ENCODE assay signal across 9 cellular contexts in the genomic region with DNA sequence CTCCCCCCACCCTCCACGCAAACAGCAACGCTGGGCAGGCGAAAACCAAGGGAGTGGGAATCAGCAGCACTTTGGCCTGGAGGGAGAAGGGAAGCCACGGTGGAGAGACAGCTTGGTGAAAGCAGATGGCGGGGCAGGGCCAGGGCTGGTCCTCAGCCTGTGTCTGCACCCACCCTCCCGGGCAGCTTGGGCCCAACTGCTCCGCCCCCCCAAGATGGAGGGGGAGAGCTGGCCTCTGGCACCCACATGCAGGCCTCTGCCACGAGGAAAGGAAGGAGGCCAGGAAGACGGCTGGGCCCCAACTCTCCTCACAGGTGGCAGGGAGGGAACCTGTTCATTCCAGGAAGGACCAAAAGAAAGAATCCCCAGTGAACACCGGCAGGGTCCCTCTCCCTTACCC. TPM values are rescaled to one million over a fixed set of nuclear protein-coding genes. Genes with fewer than 3 reads are reported as not detected.
DNase-seq lines count a peak whose midpoint lies in the region; ATAC-seq, FAIRE-seq and TF ChIP-seq lines count a peak whose summit lies in the region.
"Had no signal": no experiment of that assay in that cellular context is flagged by ENCODE, and none has a peak within 500 bp of the region (broad histone marks: within the 10 kb centered on the region; RNA-seq: fewer than 3 reads in every experiment).

No MANE protein-coding gene starts in this region.

- CTCF ChIA-PET in HCT116 (lab: Charles Lee), result interaction anchor here (2.3 kb wide), 1 partner anchor 11 kb away, joined by 6 read pairs; no protein-coding TSS in a partner anchor
- CTCF ChIA-PET in activated CD4-positive, alpha-beta memory T cell treated with anti-CD3 and anti-CD28 coated beads, Interleukin-2, amount 10 ng/mL, durations not matched to agents 7 days and 5 days (lab: Charles Lee), result interaction anchor here (1.2 to 1.6 kb wide), 2 partner anchors 11 to 167 kb away, joined by 4 to 6 read pairs; no protein-coding TSS in a partner anchor

- peaks cover 10% of the 10 kb centered on the region for H3F3A ChIP-seq in smooth muscle cell (ENCODE audit: low read depth)

- H3K4me2 ChIP-seq in HCT116 (ENCODE audit: low read length), result peak overlapping the region; percentile 70
- peak overlapping the region; percentile 27 for H3K4me2 ChIP-seq in keratinocyte (ENCODE audit: control insufficient read depth, extremely low read depth, insufficient read depth, low read depth, low read length)
- H3K4me2 ChIP-seq in smooth muscle cell, result peak overlapping the region; percentile 61

- H3K27me3 ChIP-seq in HCT116 (ENCODE audit: insufficient read depth, low read length) (no peaks in the 10 kb centered on the region), keratinocyte (ENCODE audit: control insufficient read depth, extremely low read depth, insufficient read depth, low read length) (no peaks in the 10 kb centered on the region), smooth muscle cell (ENCODE audit: low read depth) (no peaks in the 10 kb centered on the region), MG63 (no peaks in the 10 kb centered on the region)

- H4K20me1 ChIP-seq in HCT116 (ENCODE audit: insufficient read depth) (no peaks in the 10 kb centered on the region), keratinocyte (ENCODE audit: control insufficient read depth, extremely low read depth, insufficient read depth, low read length) (no peaks in the 10 kb centered on the region), smooth muscle cell (ENCODE audit: low read depth) (peaks cover 7% of the 10 kb centered on the region)

- peaks cover 35% of the 10 kb centered on the region for H3K4me1 Mint-ChIP-seq in activated CD4-positive, alpha-beta memory T cell treated with anti-CD3 and anti-CD28 coated beads, Interleukin-2, amount 10 ng/mL, durations not matched to agents 7 days and 5 days

- ATAC-seq in HCT116 (no peak), HG02884 (IDR thresholded peaks at IDR 0.05; ENCODE audit: unreplicated experiment) (no peak), left lobe of liver (no peak)

- peak overlapping the region; percentile 0 for H3K27ac Mint-ChIP-seq in activated CD4-positive, alpha-beta memory T cell treated with anti-CD3 and anti-CD28 coated beads, Interleukin-2, amount 10 ng/mL, durations not matched to agents 7 days and 5 days

- H3K9me3 ChIP-seq in HCT116 (ENCODE audit: control insufficient read depth in 1 of 2, insufficient read depth in 1 of 2, low read depth in 1 of 2, low read length in 2 of 2) (no peaks in the 10 kb centered on the region), keratinocyte (ENCODE audit: control insufficient read depth, low read depth, low read length) (no peaks in the 10 kb centered on the region), smooth muscle cell (replicated peaks; ENCODE audit: low read depth) (no peaks in the 10 kb centered on the region), MG63 (no peaks in the 10 kb centered on the region)

- intact Hi-C loops in HCT116 (cut with micrococcal nuclease), result loop anchor here (5.0 to 10.0 kb wide), 2 partner anchors 98 to 105 kb away; a partner anchor contains a TSS

- dilution Hi-C loops in keratinocyte (cut with MboI; ENCODE audit: extremely low pct_ligation_motif_present, low sequenced_read_pairs), result no loop called here

- H3K27me3 Mint-ChIP-seq in activated CD4-positive, alpha-beta memory T cell treated with anti-CD3 and anti-CD28 coated beads, Interleukin-2, amount 10 ng/mL, durations not matched to agents 7 days and 5 days, result no peaks in the 10 kb centered on the region

- H3K36me3 ChIP-seq in HCT116 (ENCODE audit: control insufficient read depth in 1 of 2, insufficient read depth in 2 of 2, low read length in 2 of 2) (peaks cover 0 to 13% of the 10 kb centered on the region in 2 experiments; a peak in 2 of 4 replicates), keratinocyte (ENCODE audit: control insufficient read depth in 2 of 2, extremely low read depth in 1 of 2, insufficient read depth in 2 of 2, low read length in 2 of 2) (peaks cover 11 to 21% of the 10 kb centered on the region in 2 experiments), smooth muscle cell (ENCODE audit: low read depth) (no peaks in the 10 kb centered on the region), MG63 (peaks cover 51% of the 10 kb centered on the region)

- TF ChIP-seq CTCF in HCT116 (IDR thresholded peaks at IDR 0.05 in 2 of 3, conservative IDR thresholded peaks at IDR 0.05 in 1 of 3; ENCODE audit: borderline replicate concordance in 1 of 3, insufficient read depth in 1 of 3, low read depth in 2 of 3, low read length in 2 of 3) (no peak), keratinocyte (optimal IDR thresholded peaks at IDR 0.05 in 1 of 3, IDR thresholded peaks at IDR 0.05 in 1 of 3, conservative IDR thresholded peaks at IDR 0.05 in 1 of 3; ENCODE audit: extremely low read depth in 1 of 3, insufficient read depth in 2 of 3, low read length in 3 of 3) (no peak), smooth muscle cell (IDR thresholded peaks at IDR 0.05; ENCODE audit: borderline replicate concordance, insufficient read depth, poor library complexity, severe bottlenecking) (no peak)

- no peak for TF ChIP-seq POLR2A in HCT116 (IDR thresholded peaks at IDR 0.05; ENCODE audit: borderline replicate concordance, extremely low read depth, insufficient read depth, insufficient read length)

- no peak for TF ChIP-seq RAD21 in HCT116 (IDR thresholded peaks at IDR 0.05; ENCODE audit: low read depth)

- H3K79me2 ChIP-seq in HCT116 (ENCODE audit: insufficient read depth, low read length), result peaks cover 5% of the 10 kb centered on the region; the same call in 1 of the 2 replicates
- H3K79me2 ChIP-seq in keratinocyte (ENCODE audit: control insufficient read depth, insufficient read depth, low read length), result no peaks in the 10 kb centered on the region
- H3K79me2 ChIP-seq in smooth muscle cell (ENCODE audit: low read depth), result no peaks in the 10 kb centered on the region

- FAIRE-seq in keratinocyte (lab: Jason Lieb, UNC), result no peak
- FAIRE-seq: G401.6 had no signal

- DNase-seq in HCT116 (ENCODE audit: low read depth, low spot score) (no peak), keratinocyte (ENCODE audit: low read depth, low spot score) (no peak), smooth muscle cell (lab: John Stamatoyannopoulos, UW; ENCODE audit: unreplicated experiment) (no peak), MG63 (no peak), DMS79 (lab: John Stamatoyannopoulos, UW) (no peak), left lobe of liver (ENCODE audit: low spot score) (no peak)
- no peak for DNase-seq in activated CD4-positive, alpha-beta memory T cell treated with anti-CD3 and anti-CD28 coated beads, Interleukin-2, amount 10 ng/mL, durations not matched to agents 7 days and 5 days

- no peaks in the 10 kb centered on the region for H3K9me2 ChIP-seq in HCT116 (ENCODE audit: insufficient read depth)

- H3K4me1 ChIP-seq in HCT116 (ENCODE audit: control insufficient read depth in 1 of 2, insufficient read depth in 2 of 2, low read length in 2 of 2) (peaks cover 28 to 55% of the 10 kb centered on the region in 2 experiments), keratinocyte (ENCODE audit: control insufficient read depth, extremely low read depth, insufficient read depth, low read length) (peaks cover 52% of the 10 kb centered on the region), smooth muscle cell (ENCODE audit: low read depth) (peaks cover 16% of the 10 kb centered on the region)

- H3K4me3 Mint-ChIP-seq in activated CD4-positive, alpha-beta memory T cell treated with anti-CD3 and anti-CD28 coated beads, Interleukin-2, amount 10 ng/mL, durations not matched to agents 7 days and 5 days, result no peak overlapping the region

- H3K9ac ChIP-seq in HCT116 (ENCODE audit: low read length), result peak overlapping the region; percentile 77
- peak overlapping the region; percentile 87 for H3K9ac ChIP-seq in keratinocyte (ENCODE audit: control insufficient read depth, extremely low read depth, insufficient read depth, low read length)
- H3K9ac ChIP-seq in smooth muscle cell (ENCODE audit: low read depth), result peak overlapping the region; percentile 91

- H3K9me1 ChIP-seq in keratinocyte (ENCODE audit: control insufficient read depth, extremely low read depth, insufficient read depth, low read length), result peaks cover 4% of the 10 kb centered on the region

- H3K4me3 ChIP-seq in HCT116 (replicated peaks in 1 of 2; ENCODE audit: low read depth in 1 of 2, low read length in 2 of 2) (no peak overlapping the region), keratinocyte (ENCODE audit: control insufficient read depth in 2 of 3, extremely low read depth in 1 of 3, insufficient read depth in 2 of 3, low read depth in 1 of 3, low read length in 3 of 3) (no peak overlapping the region), smooth muscle cell (no peak overlapping the region), MG63 (no peak overlapping the region)

- BruUV-seq in HCT116 (replicated peaks; lab: Mats Ljungman, UMichigan), result no TSS peak

- WGBS in smooth muscle cell (ENCODE audit: low lambda C conversion rate), result 72% methylated on average over 10 of the region's 10 CpGs

- H3K27ac ChIP-seq in HCT116 (ENCODE audit: low read depth, low read length) (peak overlapping the region; percentile 79), keratinocyte (ENCODE audit: control insufficient read depth, insufficient read depth, low read length) (peak overlapping the region; percentile 99), smooth muscle cell (ENCODE audit: low read depth) (peak overlapping the region; percentile 98)

- POLR2A ChIA-PET in HCT116 (lab: Charles Lee), result interaction anchor here (1.0 to 1.4 kb wide), 2 partner anchors 10 to 17 kb away, joined by 6 to 8 read pairs; a partner anchor contains a TSS
- POLR2A ChIA-PET in activated CD4-positive, alpha-beta memory T cell treated with anti-CD3 and anti-CD28 coated beads, Interleukin-2, amount 10 ng/mL, durations not matched to agents 7 days and 5 days (lab: Charles Lee), result interaction anchor here (1.6 to 7.0 kb wide), 3 partner anchors 10 to 39 kb away, joined by 4 to 63 read pairs (median 5); a partner anchor contains a TSS

- H2AFZ ChIP-seq in HCT116 (ENCODE audit: low read depth, low read length, poor library complexity, severe bottlenecking) (no peak overlapping the region), keratinocyte (ENCODE audit: control insufficient read depth, low read length) (no peak overlapping the region), smooth muscle cell (ENCODE audit: low read depth) (no peak overlapping the region)

- no peaks in the 10 kb centered on the region for H3K9me3 Mint-ChIP-seq in activated CD4-positive, alpha-beta memory T cell treated with anti-CD3 and anti-CD28 coated beads, Interleukin-2, amount 10 ng/mL, durations not matched to agents 7 days and 5 days

- H3K36me3 Mint-ChIP-seq in activated CD4-positive, alpha-beta memory T cell treated with anti-CD3 and anti-CD28 coated beads, Interleukin-2, amount 10 ng/mL, durations not matched to agents 7 days and 5 days (ENCODE audit: low read depth), result peaks cover 20% of the 10 kb centered on the region

- RAD21 ChIA-PET in HCT116 (lab: Charles Lee; ENCODE audit: low non-redundant PET in 1 of 2, low total read pairs in 2 of 2, uncharacterized antibody in 2 of 2, unreplicated experiment in 2 of 2), result interaction anchor here in 1 of 2 experiments (0.6 kb wide), 1 partner anchor 122 kb away, joined by 4 read pairs; no protein-coding TSS in a partner anchor

RNA-seq across cellular contexts. Expression of a gene that starts 17.9 kb away (rescaled TPM):
- 26.0 TPM for total RNA-seq in HCT116 (2021; ENCODE audit: unreplicated experiment)
- polyA plus RNA-seq in HCT116 (2012), result 19.6 and 30.2 TPM in 2 replicates
- total RNA-seq in activated CD4-positive, alpha-beta memory T cell treated with anti-CD3 and anti-CD28 coated beads, Interleukin-2, amount 10 ng/mL, durations not matched to agents 7 days and 5 days, result 10 to 100 TPM; 15.3 to 16.4 TPM
- polyA plus RNA-seq in keratinocyte, result 8.6 to 10.5 TPM (median 10.5 TPM) in 3 replicates
- polyA plus RNA-seq in keratinocyte (2011; ENCODE audit: low read depth), result 29.6 TPM
- polyA plus RNA-seq in keratinocyte (2011; cell fraction: cytosol; rRNA removed), result 7.0 and 9.8 TPM in 2 replicates
- polyA plus RNA-seq in keratinocyte (2011; cell fraction: nucleus; rRNA removed), result 12.7 and 15.8 TPM in 2 replicates
- polyA plus RNA-seq in keratinocyte (2012; ENCODE audit: low replicate concordance), result 12.2 and 74.2 TPM in 2 replicates
- 3.1 to 3.9 TPM (median 3.5 TPM) in 3 replicates for polyA minus RNA-seq in keratinocyte
- 12.3 TPM for polyA minus RNA-seq in keratinocyte (2011; cell fraction: cytosol; rRNA and poly(A)+ RNA removed)
- polyA minus RNA-seq in keratinocyte (2011; cell fraction: nucleus; rRNA and poly(A)+ RNA removed), result 8.0 and 8.1 TPM in 2 replicates
- total RNA-seq in smooth muscle cell, result 51.2 and 52.4 TPM in 2 replicates
- polyA plus RNA-seq in smooth muscle cell, result 48.2 and 53.4 TPM in 2 replicates
- total RNA-seq in MG63 (2014; rRNA removed; shearing (Covaris generic); ENCODE audit: low replicate concordance), result 15.8 and 22.0 TPM in 2 replicates
- total RNA-seq in left lobe of liver, result 2.5 TPM

RNA-seq across cellular contexts. Expression of a gene that starts 38.0 kb away (rescaled TPM):
- 36.0 TPM for total RNA-seq in HCT116 (2021; ENCODE audit: unreplicated experiment)
- polyA plus RNA-seq in HCT116 (2012), result 24.8 and 27.6 TPM in 2 replicates
- total RNA-seq in activated CD4-positive, alpha-beta memory T cell treated with anti-CD3 and anti-CD28 coated beads, Interleukin-2, amount 10 ng/mL, durations not matched to agents 7 days and 5 days, result 10 to 100 TPM; 80.7 to 85.7 TPM
- polyA plus RNA-seq in keratinocyte, result 4.6 to 12.1 TPM (median 5.2 TPM) in 3 replicates
- polyA plus RNA-seq in keratinocyte (2011; ENCODE audit: low read depth), result 1.6 TPM
- polyA plus RNA-seq in keratinocyte (2011; cell fraction: cytosol; rRNA removed), result 1.4 and 2.3 TPM in 2 replicates
- 34.0 and 40.8 TPM in 2 replicates for polyA plus RNA-seq in keratinocyte (2011; cell fraction: nucleus; rRNA removed)
- polyA plus RNA-seq in keratinocyte (2012; ENCODE audit: low replicate concordance), result 3.2 and 9.8 TPM in 2 replicates
- polyA minus RNA-seq in keratinocyte, result 4.4 to 20.7 TPM (median 14.4 TPM) in 3 replicates
- 5.0 TPM for polyA minus RNA-seq in keratinocyte (2011; cell fraction: cytosol; rRNA and poly(A)+ RNA removed)
- polyA minus RNA-seq in keratinocyte (2011; cell fraction: nucleus; rRNA and poly(A)+ RNA removed), result 16.8 and 27.8 TPM in 2 replicates
- 6.1 and 19.4 TPM in 2 replicates for total RNA-seq in smooth muscle cell
- 8.6 and 8.9 TPM in 2 replicates for polyA plus RNA-seq in smooth muscle cell
- 2.7 and 3.1 TPM in 2 replicates for total RNA-seq in MG63 (2014; rRNA removed; shearing (Covaris generic); ENCODE audit: low replicate concordance)
- total RNA-seq in left lobe of liver, result 32.1 TPM

RNA-seq across cellular contexts. Expression of a gene that starts 53.2 kb away (rescaled TPM):
- total RNA-seq in HCT116 (2021; ENCODE audit: unreplicated experiment) (66.0 TPM), smooth muscle cell (34.1 and 54.4 TPM in 2 replicates), left lobe of liver (11.7 TPM)
- 51.2 and 55.1 TPM in 2 replicates for polyA plus RNA-seq in HCT116 (2012)
- 10 to 100 TPM; 45.9 to 49.3 TPM for total RNA-seq in activated CD4-positive, alpha-beta memory T cell treated with anti-CD3 and anti-CD28 coated beads, Interleukin-2, amount 10 ng/mL, durations not matched to agents 7 days and 5 days
- polyA plus RNA-seq in keratinocyte (12.8 to 47.3 TPM (median 18.8 TPM) in 3 replicates), smooth muscle cell (96.0 and 96.3 TPM in 2 replicates)
- polyA plus RNA-seq in keratinocyte (2011; ENCODE audit: low read depth), result 3.8 TPM
- polyA plus RNA-seq in keratinocyte (2011; cell fraction: cytosol; rRNA removed), result 25.0 and 37.5 TPM in 2 replicates
- polyA plus RNA-seq in keratinocyte (2011; cell fraction: nucleus; rRNA removed), result 52.2 and 66.1 TPM in 2 replicates
- polyA plus RNA-seq in keratinocyte (2012; ENCODE audit: low replicate concordance), result 27.6 and 57.4 TPM in 2 replicates
- 25.2 to 78.0 TPM (median 29.0 TPM) in 3 replicates for polyA minus RNA-seq in keratinocyte
- 72.3 TPM for polyA minus RNA-seq in keratinocyte (2011; cell fraction: cytosol; rRNA and poly(A)+ RNA removed)
- polyA minus RNA-seq in keratinocyte (2011; cell fraction: nucleus; rRNA and poly(A)+ RNA removed), result 35.3 and 44.1 TPM in 2 replicates
- total RNA-seq in MG63 (2014; rRNA removed; shearing (Covaris generic); ENCODE audit: low replicate concordance), result 18.6 and 20.4 TPM in 2 replicates
